ENCODE assay signal across 28 cellular contexts in the genomic region with DNA sequence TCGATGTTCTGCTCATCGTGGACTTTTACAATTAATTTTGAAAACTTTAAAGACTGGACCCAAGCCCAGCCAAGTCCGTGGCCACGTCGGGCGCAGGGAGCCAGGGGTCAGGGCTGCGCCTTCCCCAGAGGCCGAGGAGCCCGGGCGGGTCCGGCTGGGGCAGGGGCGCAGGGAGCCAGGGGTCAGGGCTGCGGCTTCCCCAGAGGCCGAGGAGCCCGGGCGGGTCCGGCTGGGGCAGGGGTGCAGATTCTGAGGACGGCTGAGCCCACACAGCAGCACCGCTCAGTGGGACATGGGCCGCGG.
"Had no signal": no experiment of that assay in that cellular context is flagged by ENCODE, and none has a peak within 500 bp of the region (broad histone marks: within the 10 kb centered on the region; RNA-seq: fewer than 3 reads in every experiment).

No MANE protein-coding gene starts in this region.

- H3K4me3 ChIP-seq: colonic mucosa, esophagus squamous epithelium, gastrocnemius medialis, hepatocyte, left ventricle myocardium inferior, lower lobe of right lung, mucosa of descending colon had no signal

- H3K4me1 ChIP-seq: colonic mucosa, esophagus squamous epithelium, gastrocnemius medialis, left ventricle myocardium inferior, lower lobe of right lung had no signal

- H3K9me3 Mint-ChIP-seq: dendritic cell treated with granulocyte-macrophage colony-stimulating factor and Interleukin-4, amounts not matched to agents 40 ng/mL and 50 ng/mL, for 4 days; effector memory CD8-positive, alpha-beta T cell; endodermal cell; mesothelial cell of epicardium had no signal

- H3K4me2 ChIP-seq: hepatocyte had no signal

- H2AFZ ChIP-seq: hepatocyte had no signal

- H3K9me3 ChIP-seq: colonic mucosa, esophagus squamous epithelium, gastrocnemius medialis, left ventricle myocardium inferior, lower lobe of right lung, mucosa of descending colon had no signal

- H3K27me3 ChIP-seq: colonic mucosa had no signal

- H3K36me3 Mint-ChIP-seq: mesothelial cell of epicardium had no signal

- H3K79me2 ChIP-seq: hepatocyte had no signal

- ATAC-seq: effector memory CD8-positive, alpha-beta T cell; esophagus mucosa; gastrocnemius medialis; left colon; lower lobe of right lung; mucosa of descending colon had no signal

- H3K36me3 ChIP-seq: colonic mucosa, esophagus squamous epithelium, gastrocnemius medialis, left ventricle myocardium inferior, lower lobe of right lung had no signal

- H3K4me1 Mint-ChIP-seq: mesothelial cell of epicardium had no signal

- H3K27ac Mint-ChIP-seq: dendritic cell treated with granulocyte-macrophage colony-stimulating factor and Interleukin-4, amounts not matched to agents 40 ng/mL and 50 ng/mL, for 4 days; effector memory CD8-positive, alpha-beta T cell; endodermal cell; immature natural killer cell; mesothelial cell of epicardium; naive B cell had no signal

- DNase-seq: colonic mucosa; cortex of kidney; effector CD8-positive, alpha-beta T cell; effector memory CD8-positive, alpha-beta T cell; endodermal cell; erythroblast; esophagus squamous epithelium; foreskin fibroblast; foreskin melanocyte; gastrocnemius medialis; glutamatergic neuron; head of caudate nucleus; hypothalamus; immature natural killer cell; islet precursor cell; kidney; kidney glomerular epithelial cell; left colon; left ventricle myocardium inferior; lower lobe of right lung; mesenchymal stem cell; mucosa of descending colon; naive B cell had no signal

- H3K4me3 Mint-ChIP-seq: dendritic cell treated with granulocyte-macrophage colony-stimulating factor and Interleukin-4, amounts not matched to agents 40 ng/mL and 50 ng/mL, for 4 days; effector memory CD8-positive, alpha-beta T cell; endodermal cell; immature natural killer cell; mesothelial cell of epicardium had no signal

- H3K27ac ChIP-seq: colonic mucosa, epithelial cell of prostate, esophagus squamous epithelium, gastrocnemius medialis, hepatocyte, left ventricle myocardium inferior, lower lobe of right lung had no signal
